In genomic region chrX:120299928-120300327, GRCh38 we compare ENCODE assay signal across 1 cellular context.
TF ChIP-seq lines count a peak whose summit lies in the region.

No MANE protein-coding gene starts in this region.

TF ChIP-seq in SK-N-SH, 30 proteins besides CTCF, POLR2A, EP300 and RAD21 (continued from another document):
- TF ChIP-seq, protein P1, sequence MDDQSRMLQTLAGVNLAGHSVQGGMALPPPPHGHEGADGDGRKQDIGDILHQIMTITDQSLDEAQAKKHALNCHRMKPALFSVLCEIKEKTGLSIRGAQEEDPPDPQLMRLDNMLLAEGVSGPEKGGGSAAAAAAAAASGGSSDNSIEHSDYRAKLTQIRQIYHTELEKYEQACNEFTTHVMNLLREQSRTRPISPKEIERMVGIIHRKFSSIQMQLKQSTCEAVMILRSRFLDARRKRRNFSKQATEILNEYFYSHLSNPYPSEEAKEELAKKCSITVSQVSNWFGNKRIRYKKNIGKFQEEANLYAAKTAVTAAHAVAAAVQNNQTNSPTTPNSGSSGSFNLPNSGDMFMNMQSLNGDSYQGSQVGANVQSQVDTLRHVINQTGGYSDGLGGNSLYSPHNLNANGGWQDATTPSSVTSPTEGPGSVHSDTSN (IDR thresholded peaks at IDR 0.05): no peak
- TF ChIP-seq NFIC (IDR thresholded peaks at IDR 0.05; ENCODE audit: borderline replicate concordance) (no peak), JUND (IDR thresholded peaks at IDR 0.05) (no peak), USF1 (IDR thresholded peaks at IDR 0.05; ENCODE audit: borderline replicate concordance, low read depth) (no peak)
